In the genomic region with DNA sequence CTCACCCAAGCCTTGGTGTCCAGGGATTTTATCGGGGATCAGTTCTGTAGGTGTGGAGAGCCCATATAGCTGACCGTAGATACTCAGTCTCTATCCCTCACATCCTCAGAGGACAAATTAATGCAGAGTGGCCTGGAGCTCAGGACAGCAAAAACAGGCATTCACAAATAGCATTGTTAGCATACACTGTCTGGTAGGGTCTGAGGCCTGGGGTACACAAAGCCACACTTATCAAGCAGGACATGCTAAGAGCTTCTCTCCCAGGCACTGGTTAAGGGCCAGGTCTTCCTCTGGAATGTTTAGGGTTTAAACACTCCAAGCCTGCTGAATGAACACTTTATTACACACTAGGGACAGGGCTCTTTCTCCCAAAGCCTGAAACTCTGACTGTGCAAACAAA, we compare ENCODE assay signal across 19 cellular contexts.
A peak's percentile ranks its signal among the peaks of the same experiment; 100 is the strongest.
DNase-seq lines count a peak whose midpoint lies in the region; ATAC-seq and TF ChIP-seq lines count a peak whose summit lies in the region.
"Had no signal": no experiment of that assay in that cellular context is flagged by ENCODE, and none has a peak within 500 bp of the region (broad histone marks: within the 10 kb centered on the region; RNA-seq: fewer than 3 reads in every experiment).

No MANE protein-coding gene starts in this region.

- no peak overlapping the region for H3K4me3 Mint-ChIP-seq in nephron
- H3K4me3 Mint-ChIP-seq in progenitor cell of endocrine pancreas (ENCODE audit: low read depth), result no peak overlapping the region
- H3K4me3 Mint-ChIP-seq: B cell; CD4-positive, CD25-positive, alpha-beta regulatory T cell; CD8-positive, alpha-beta memory T cell; GM23338; HFFc6; IgD-negative memory B cell had no signal

- H3K36me3 Mint-ChIP-seq in nephron (ENCODE audit: low read depth) (peaks cover 7% of the 10 kb centered on the region), progenitor cell of endocrine pancreas (ENCODE audit: insufficient read depth) (no peaks in the 10 kb centered on the region)
- H3K36me3 Mint-ChIP-seq: CD4-positive, CD25-positive, alpha-beta regulatory T cell; CD8-positive, alpha-beta memory T cell; IgD-negative memory B cell had no signal

- H3K27ac Mint-ChIP-seq in nephron, result peak overlapping the region in 2 of 3 experiments; percentile 32 to 72
- H3K27ac Mint-ChIP-seq in progenitor cell of endocrine pancreas, result peak overlapping the region; percentile 70
- H3K27ac Mint-ChIP-seq: B cell; CD4-positive, CD25-positive, alpha-beta regulatory T cell; CD8-positive, alpha-beta memory T cell; GM23338; HFFc6; IgD-negative memory B cell had no signal

- H3K4me1 Mint-ChIP-seq in nephron (peaks cover 14% of the 10 kb centered on the region), progenitor cell of endocrine pancreas (ENCODE audit: low read depth) (peaks cover 22% of the 10 kb centered on the region)
- H3K4me1 Mint-ChIP-seq: B cell; CD4-positive, CD25-positive, alpha-beta regulatory T cell; CD8-positive, alpha-beta memory T cell; GM23338 had no signal

- DNase-seq in progenitor cell of endocrine pancreas (ENCODE audit: low spot score, unreplicated experiment) (no peak), omental fat pad (ENCODE audit: low spot score) (no peak), COLO829 (ENCODE audit: low spot score) (no peak)
- no peak for DNase-seq in activated CD4-positive, CD25-positive, alpha-beta regulatory T cell (lab: John Stamatoyannopoulos, UW)
- DNase-seq: Caco-2; CD4-positive, CD25-positive, alpha-beta regulatory T cell; CD8-positive, alpha-beta memory T cell; GDM1; H7; HFFc6 had no signal

- H3K27ac ChIP-seq in 22Rv1 (peak overlapping the region; percentile 50), VCaP (peak overlapping the region; percentile 93)
- H3K27ac ChIP-seq: BLaER1 treated with 17β-estradiol and CSF1 and Interleukin-3, amounts not matched to agents 10 nM and 100 nM had no signal

- H3K9me3 Mint-ChIP-seq in nephron, result no peaks in the 10 kb centered on the region
- H3K9me3 Mint-ChIP-seq in progenitor cell of endocrine pancreas (ENCODE audit: low read depth), result peaks cover 3% of the 10 kb centered on the region
- H3K9me3 Mint-ChIP-seq: CD8-positive, alpha-beta memory T cell; GM23338 had no signal

- TF ChIP-seq CTCF in 22Rv1 (IDR thresholded peaks at IDR 0.05) (no peak), VCaP (conservative IDR thresholded peaks at IDR 0.05) (no peak), nephron (IDR thresholded peaks at IDR 0.05; ENCODE audit: unreplicated experiment in 3 of 3) (no peak), progenitor cell of endocrine pancreas (IDR thresholded peaks at IDR 0.05; ENCODE audit: unreplicated experiment) (no peak), omental fat pad (IDR thresholded peaks at IDR 0.05) (no peak)

- H3K27me3 Mint-ChIP-seq in nephron (ENCODE audit: low read depth), result no peaks in the 10 kb centered on the region
- H3K27me3 Mint-ChIP-seq in progenitor cell of endocrine pancreas, result no peaks in the 10 kb centered on the region
- H3K27me3 Mint-ChIP-seq: CD4-positive, CD25-positive, alpha-beta regulatory T cell had no signal

- ATAC-seq in omental fat pad (ENCODE audit: low FRiP score) (no peak), HG03196 (IDR thresholded peaks at IDR 0.05; ENCODE audit: unreplicated experiment) (no peak)
- ATAC-seq: GM23338, HCT116 had no signal
